14 cellular contexts compared by ENCODE assay signal in genomic region chr17:14011740-14012405, GRCh38. TPM values are rescaled to one million over a fixed set of nuclear protein-coding genes. Genes with fewer than 3 reads are reported as not detected.
DNase-seq lines count a peak whose midpoint lies in the region; ATAC-seq and TF ChIP-seq lines count a peak whose summit lies in the region.
"Had no signal": no experiment of that assay in that cellular context is flagged by ENCODE, and none has a peak within 500 bp of the region (broad histone marks: within the 10 kb centered on the region; RNA-seq: fewer than 3 reads in every experiment).

No MANE protein-coding gene starts in this region.

- H3K27me3 ChIP-seq in heart right ventricle: peaks cover 0 to 17% (median 6%) of the 10 kb centered on the region in 7 donors
- H3K27me3 ChIP-seq in left ventricle myocardium inferior (ENCODE audit: low read depth): peaks cover 23% of the 10 kb centered on the region
- H3K27me3 ChIP-seq: SJSA1 had no signal

- H3K27ac ChIP-seq in heart right ventricle (no peak overlapping the region), left ventricle myocardium inferior (replicated peaks) (no peak overlapping the region)
- H3K27ac ChIP-seq: SJSA1 had no signal

- ATAC-seq in heart right ventricle: peak in 3 of 8 donors; percentile 44 to 73 (median 57)
- ATAC-seq in left cardiac atrium: no peak

- WGBS in heart right ventricle, 2 donors: 46 to 51% methylated on average over 4 of the region's 4 CpGs

- intact Hi-C loops in heart right ventricle (cut with DNase I) (no loop called here), left cardiac atrium (cut with DNase I) (no loop called here), left ventricle myocardium inferior (cut with micrococcal nuclease) (no loop called here)

- TF ChIP-seq CTCF in heart right ventricle (IDR thresholded peaks at IDR 0.05): no peak
- no peak for TF ChIP-seq CTCF in left ventricle myocardium inferior (IDR thresholded peaks at IDR 0.05; ENCODE audit: borderline replicate concordance)

- DNase-seq in heart right ventricle: peak; percentile 16 to 20
- DNase-seq in left cardiac atrium: no peak
- DNase-seq in RPMI8226: peak; percentile 71
- DNase-seq in left ventricle myocardium inferior: peak; percentile 32
- DNase-seq in NCI-H510A treated with DMSO at 0.1 percent for 48 hours (lab: John Stamatoyannopoulos, UW): no peak
- DNase-seq in HPDE6-E6E7 (ENCODE audit: extremely low spot score): no peak
- DNase-seq in activated CD4-positive, alpha-beta T cell treated with anti-CD3 and anti-CD28 coated beads, Interleukin-2, amount 50 U/mL, for 48 hours: no peak
- no peak for DNase-seq in SHP77 (lab: John Stamatoyannopoulos, UW)
- DNase-seq: Caco-2, H7, NCI-H1048, NCI-H446, NCI-H748 treated with DMSO at 0.1 percent for 48 hours had no signal

- H3K9me3 ChIP-seq in heart right ventricle: no peaks in the 10 kb centered on the region
- H3K9me3 ChIP-seq in left ventricle myocardium inferior (replicated peaks): no peaks in the 10 kb centered on the region
- H3K9me3 ChIP-seq: Caco-2, SJSA1 had no signal

- H3K4me3 ChIP-seq in heart right ventricle: no peak overlapping the region
- no peak overlapping the region for H3K4me3 ChIP-seq in left ventricle myocardium inferior
- H3K4me3 ChIP-seq: SJSA1 had no signal

- H3K4me1 ChIP-seq in heart right ventricle: peaks cover 0 to 8% (median 0%) of the 10 kb centered on the region in 9 donors
- H3K4me1 ChIP-seq in left ventricle myocardium inferior: peaks cover 9% of the 10 kb centered on the region
- H3K4me1 ChIP-seq: Caco-2 had no signal

- H3K36me3 ChIP-seq in heart right ventricle: no peaks in the 10 kb centered on the region
- H3K36me3 ChIP-seq in left ventricle myocardium inferior: no peaks in the 10 kb centered on the region
- H3K36me3 ChIP-seq: SJSA1 had no signal

RNA-seq across cellular contexts. Expression of gene COX10, which starts 57.4 kb away (rescaled TPM):
- total RNA-seq in heart right ventricle (10 to 100 TPM; 40.5 to 73.1 (median 58.6) TPM), left cardiac atrium (10 to 100 TPM; 24.2 to 29.7 TPM), left ventricle myocardium inferior (46.3 TPM)
- 10 to 100 TPM; 18.7 to 27.5 TPM for polyA plus RNA-seq in heart right ventricle

Comparison
In these comparisons a context has a peak if more than half of its experiments do, and no peak if none do; other contexts are left out.
1. DNase-seq: peak in heart right ventricle (2 of 2), RPMI8226 (single experiment) and left ventricle myocardium inferior (single experiment); none in left cardiac atrium (single experiment), NCI-H510A treated with DMSO at 0.1 percent for 48 hours (single experiment), HPDE6-E6E7 (single experiment), activated CD4-positive, alpha-beta T cell treated with anti-CD3 and anti-CD28 coated beads, Interleukin-2, amount 50 U/mL, for 48 hours (0 of 2) and SHP77 (0 of 2).